1 cellular context compared by ENCODE assay signal in the genomic region with DNA sequence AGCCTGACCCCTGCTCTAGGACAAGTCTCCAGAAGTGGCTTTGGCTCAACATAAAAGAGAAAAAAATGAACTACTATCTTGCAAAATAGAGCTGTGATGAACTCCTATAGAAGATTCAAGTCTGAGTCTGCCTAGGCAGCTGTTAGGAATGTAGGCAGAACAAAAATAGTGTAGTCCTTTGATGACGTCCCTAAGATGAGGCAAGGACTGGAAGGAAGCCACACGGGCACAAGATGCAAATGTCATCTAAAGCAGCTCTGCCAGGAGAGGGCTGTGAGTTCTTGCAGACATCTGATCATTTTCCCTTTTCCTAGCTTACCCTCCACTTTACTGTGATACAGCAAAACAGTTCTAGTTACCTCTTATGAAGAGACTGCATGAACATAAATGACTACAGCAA.
TF ChIP-seq lines count a peak whose summit lies in the region.

No MANE protein-coding gene starts in this region.

TF ChIP-seq in K562, 482 proteins besides CTCF, POLR2A, EP300 and RAD21:
- TF ChIP-seq RREB1 (CRISPR knock-in tag; IDR thresholded peaks at IDR 0.05) (no peak), POLR2B (IDR thresholded peaks at IDR 0.05; ENCODE audit: low read depth, partially characterized antibody) (peak; percentile 20), ZBTB8A (IDR thresholded peaks at IDR 0.05; ENCODE audit: partially characterized antibody) (no peak), POLR2AphosphoS2 (IDR thresholded peaks at IDR 0.05; ENCODE audit: low read length) (peak; percentile 74), RBFOX2 (IDR thresholded peaks at IDR 0.05; ENCODE audit: low read depth, low read length) (peak; percentile 22; the same call in 1 of the 2 replicates)
